Comparison of ENCODE assay signal across 8 cellular contexts in the genomic region with DNA sequence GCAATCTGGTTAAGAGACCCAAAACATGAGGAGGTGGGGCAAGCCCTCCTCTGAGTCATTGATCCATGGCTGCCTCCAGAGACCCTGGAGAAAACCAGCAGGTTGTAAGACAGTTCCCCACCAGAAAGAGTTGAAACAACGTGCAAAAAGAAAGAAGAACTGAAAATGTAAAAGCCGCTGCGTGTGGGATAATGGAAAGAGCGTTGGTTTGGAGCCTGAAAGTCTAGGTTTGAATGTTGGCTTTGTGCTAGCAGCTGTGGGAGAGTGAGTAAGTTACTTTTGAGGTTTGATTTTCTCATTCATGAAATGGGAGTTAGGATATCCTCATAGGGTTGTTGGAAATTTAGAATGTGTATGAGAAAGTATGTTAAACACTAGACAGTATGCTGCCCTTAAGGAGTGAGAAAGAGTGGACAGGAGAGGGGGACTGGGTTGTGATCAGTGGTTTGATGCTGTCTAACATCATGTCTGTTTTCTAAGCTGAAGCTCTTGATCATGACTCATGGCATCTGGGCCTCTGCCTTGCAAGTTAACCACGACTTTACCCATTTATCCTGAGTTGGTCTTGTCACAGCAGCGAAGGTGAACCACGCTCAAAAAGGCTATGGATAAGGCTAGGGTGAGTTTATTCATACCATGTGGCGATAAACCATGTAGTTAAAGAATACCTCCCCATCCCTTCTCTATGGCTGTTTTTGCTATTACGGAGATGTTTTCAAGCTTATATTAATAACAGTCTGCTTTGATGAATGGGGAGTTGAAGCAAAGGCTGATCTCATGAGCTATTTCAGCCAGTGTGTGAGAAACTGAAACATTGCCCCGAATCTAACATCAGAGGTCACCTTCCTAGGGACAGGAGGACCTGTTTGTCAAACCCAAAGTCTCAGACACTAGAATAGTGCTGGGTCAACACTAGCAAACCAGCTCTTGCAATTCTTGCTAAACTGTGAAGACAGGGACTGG. TPM values are rescaled to one million over a fixed set of nuclear protein-coding genes. Genes with fewer than 3 reads are reported as not detected.
DNase-seq lines count a peak whose midpoint lies in the region; ATAC-seq and TF ChIP-seq lines count a peak whose summit lies in the region.

No MANE protein-coding gene starts in this region.

- H3K27ac ChIP-seq in osteoblast (ENCODE audit: low read depth, low read length): peak overlapping the region; percentile 70
- H3K27ac ChIP-seq in CD8-positive, alpha-beta memory T cell (ENCODE audit: low read depth, low read length): no peak overlapping the region

- POLR2A ChIA-PET in CD8-positive, alpha-beta memory T cell (lab: Charles Lee): no interaction called here

- peak; percentile 68 for ATAC-seq in HG02678 (IDR thresholded peaks at IDR 0.05; ENCODE audit: unreplicated experiment)

- CTCF ChIA-PET in CD8-positive, alpha-beta memory T cell (lab: Charles Lee): no interaction called here

- no peaks in the 10 kb centered on the region for H4K20me1 ChIP-seq in osteoblast (ENCODE audit: insufficient read depth, low read length)

- peaks cover 49% of the 10 kb centered on the region for H3K4me1 ChIP-seq in osteoblast (ENCODE audit: insufficient read depth, low read length)
- no peaks in the 10 kb centered on the region for H3K4me1 ChIP-seq in CD8-positive, alpha-beta memory T cell (ENCODE audit: insufficient read depth, low read length)

- intact Hi-C loops in activated T-helper 1 cell treated with anti-CD3 and anti-CD28 coated beads, Interleukin-12 subunit alpha, Interleukin-12 subunit beta, Interleukin-2, Interleukin-4 antibody, amounts not matched to agents 30 ng/mL and 10 ng/mL and 1 ng/mL, durations not matched to agents 14 hours and 24 hours and 36 hours (cut with micrococcal nuclease): no loop called here

- H3K36me3 Mint-ChIP-seq in T-helper 2 cell treated with Interferon-gamma antibody and Interleukin-4, amounts not matched to agents 5 μg/mL and 100 μg/mL, for 36 hours (ENCODE audit: low read depth): no peaks in the 10 kb centered on the region
- H3K36me3 Mint-ChIP-seq in CD8-positive, alpha-beta memory T cell: no peaks in the 10 kb centered on the region
- H3K36me3 Mint-ChIP-seq in activated T-helper 1 cell treated with anti-CD3 and anti-CD28 coated beads, Interleukin-12 subunit alpha, Interleukin-12 subunit beta, Interleukin-2, Interleukin-4 antibody, amounts not matched to agents 30 ng/mL and 10 ng/mL and 1 ng/mL, durations not matched to agents 14 hours and 24 hours and 36 hours (ENCODE audit: low read depth): no peaks in the 10 kb centered on the region

- no peak for TF ChIP-seq CTCF in osteoblast (IDR thresholded peaks at IDR 0.05; ENCODE audit: extremely low read depth, low read depth, low read length)

- H2AFZ ChIP-seq in osteoblast (ENCODE audit: low read length): peak overlapping the region; percentile 49

- H3K4me1 Mint-ChIP-seq in T-helper 2 cell treated with Interferon-gamma antibody and Interleukin-4, amounts not matched to agents 5 μg/mL and 100 μg/mL, for 36 hours (ENCODE audit: low read depth): no peaks in the 10 kb centered on the region
- H3K4me1 Mint-ChIP-seq in CD8-positive, alpha-beta memory T cell: no peaks in the 10 kb centered on the region
- H3K4me1 Mint-ChIP-seq in activated T-helper 1 cell treated with anti-CD3 and anti-CD28 coated beads, Interleukin-12 subunit alpha, Interleukin-12 subunit beta, Interleukin-2, Interleukin-4 antibody, amounts not matched to agents 30 ng/mL and 10 ng/mL and 1 ng/mL, durations not matched to agents 14 hours and 24 hours and 36 hours (ENCODE audit: low read depth): peaks cover 6% of the 10 kb centered on the region

- no peaks in the 10 kb centered on the region for H3K9me3 ChIP-seq in osteoblast (ENCODE audit: low read depth, low read length)
- H3K9me3 ChIP-seq in CD8-positive, alpha-beta memory T cell (ENCODE audit: low read length): no peaks in the 10 kb centered on the region

- no peaks in the 10 kb centered on the region for H3K79me2 ChIP-seq in osteoblast (ENCODE audit: insufficient read depth, low read length)

- H3K27me3 ChIP-seq in osteoblast (ENCODE audit: insufficient read depth, low read length): no peaks in the 10 kb centered on the region
- H3K27me3 ChIP-seq in CD8-positive, alpha-beta memory T cell (ENCODE audit: insufficient read depth, low read length, poor library complexity, severe bottlenecking): no peaks in the 10 kb centered on the region

- DNase-seq in T-helper 2 cell treated with Interferon-gamma antibody and Interleukin-4, amounts not matched to agents 5 μg/mL and 100 μg/mL, for 36 hours (ENCODE audit: low spot score): peak; percentile 21
- DNase-seq in T-helper 2 cell (no peak), NOMO-1 treated with dmso at 0.1 percent for 144 hours (lab: John Stamatoyannopoulos, UW; ENCODE audit: unreplicated experiment) (peak; percentile 77), osteoblast (ENCODE audit: insufficient read length, low spot score, missing footprints) (peak; percentile 86), NCI-H2196 (lab: John Stamatoyannopoulos, UW; ENCODE audit: unreplicated experiment) (no peak)
- DNase-seq in CD8-positive, alpha-beta memory T cell: no peak
- DNase-seq in activated T-helper 1 cell treated with anti-CD3 and anti-CD28 coated beads, Interleukin-12 subunit alpha, Interleukin-12 subunit beta, Interleukin-2, Interleukin-4 antibody, amounts not matched to agents 30 ng/mL and 10 ng/mL and 1 ng/mL, durations not matched to agents 14 hours and 24 hours and 36 hours (ENCODE audit: low spot score): no peak

- H3K4me2 ChIP-seq in osteoblast (ENCODE audit: insufficient read depth, low read length): peak overlapping the region; percentile 18

- no peak overlapping the region for H3K4me3 ChIP-seq in osteoblast (ENCODE audit: insufficient read depth, low read length)
- no peak overlapping the region for H3K4me3 ChIP-seq in CD8-positive, alpha-beta memory T cell (ENCODE audit: low read length)

- H3K27ac Mint-ChIP-seq in T-helper 2 cell treated with Interferon-gamma antibody and Interleukin-4, amounts not matched to agents 5 μg/mL and 100 μg/mL, for 36 hours: no peak overlapping the region
- no peak overlapping the region for H3K27ac Mint-ChIP-seq in CD8-positive, alpha-beta memory T cell
- no peak overlapping the region for H3K27ac Mint-ChIP-seq in activated T-helper 1 cell treated with anti-CD3 and anti-CD28 coated beads, Interleukin-12 subunit alpha, Interleukin-12 subunit beta, Interleukin-2, Interleukin-4 antibody, amounts not matched to agents 30 ng/mL and 10 ng/mL and 1 ng/mL, durations not matched to agents 14 hours and 24 hours and 36 hours

- no peak overlapping the region for H3K4me3 Mint-ChIP-seq in T-helper 2 cell treated with Interferon-gamma antibody and Interleukin-4, amounts not matched to agents 5 μg/mL and 100 μg/mL, for 36 hours
- H3K4me3 Mint-ChIP-seq in CD8-positive, alpha-beta memory T cell: no peak overlapping the region
- H3K4me3 Mint-ChIP-seq in activated T-helper 1 cell treated with anti-CD3 and anti-CD28 coated beads, Interleukin-12 subunit alpha, Interleukin-12 subunit beta, Interleukin-2, Interleukin-4 antibody, amounts not matched to agents 30 ng/mL and 10 ng/mL and 1 ng/mL, durations not matched to agents 14 hours and 24 hours and 36 hours: no peak overlapping the region

- no peaks in the 10 kb centered on the region for H3K9me3 Mint-ChIP-seq in T-helper 2 cell treated with Interferon-gamma antibody and Interleukin-4, amounts not matched to agents 5 μg/mL and 100 μg/mL, for 36 hours
- no peaks in the 10 kb centered on the region for H3K9me3 Mint-ChIP-seq in CD8-positive, alpha-beta memory T cell
- no peaks in the 10 kb centered on the region for H3K9me3 Mint-ChIP-seq in activated T-helper 1 cell treated with anti-CD3 and anti-CD28 coated beads, Interleukin-12 subunit alpha, Interleukin-12 subunit beta, Interleukin-2, Interleukin-4 antibody, amounts not matched to agents 30 ng/mL and 10 ng/mL and 1 ng/mL, durations not matched to agents 14 hours and 24 hours and 36 hours

- no peaks in the 10 kb centered on the region for H3K36me3 ChIP-seq in osteoblast (ENCODE audit: insufficient read depth, low read length)
- no peaks in the 10 kb centered on the region for H3K36me3 ChIP-seq in CD8-positive, alpha-beta memory T cell (ENCODE audit: insufficient read depth, low read length)

- peaks cover 9% of the 10 kb centered on the region for H3K27me3 Mint-ChIP-seq in T-helper 2 cell treated with Interferon-gamma antibody and Interleukin-4, amounts not matched to agents 5 μg/mL and 100 μg/mL, for 36 hours (ENCODE audit: low read depth)
- peaks cover 7 to 38% of the 10 kb centered on the region in 2 donors for H3K27me3 Mint-ChIP-seq in CD8-positive, alpha-beta memory T cell
- H3K27me3 Mint-ChIP-seq in activated T-helper 1 cell treated with anti-CD3 and anti-CD28 coated beads, Interleukin-12 subunit alpha, Interleukin-12 subunit beta, Interleukin-2, Interleukin-4 antibody, amounts not matched to agents 30 ng/mL and 10 ng/mL and 1 ng/mL, durations not matched to agents 14 hours and 24 hours and 36 hours (ENCODE audit: insufficient read depth): peaks cover 9% of the 10 kb centered on the region

RNA-seq across cellular contexts. Expression of a gene that starts 41.3 kb away (rescaled TPM):
- not detected in 2 replicates for total RNA-seq in osteoblast
- total RNA-seq in CD8-positive, alpha-beta memory T cell: not detected
- not detected for polyA plus RNA-seq in CD8-positive, alpha-beta memory T cell
- total RNA-seq in activated T-helper 1 cell treated with anti-CD3 and anti-CD28 coated beads, Interleukin-12 subunit alpha, Interleukin-12 subunit beta, Interleukin-2, Interleukin-4 antibody, amounts not matched to agents 30 ng/mL and 10 ng/mL and 1 ng/mL, durations not matched to agents 14 hours and 24 hours and 36 hours: not detected in 2 replicates

Comparison
In these comparisons a context has a peak if more than half of its experiments do, and no peak if none do; other contexts are left out.
1. DNase-seq: peak in T-helper 2 cell treated with Interferon-gamma antibody and Interleukin-4, amounts not matched to agents 5 μg/mL and 100 μg/mL, for 36 hours (single experiment), NOMO-1 treated with dmso at 0.1 percent for 144 hours (single experiment) and osteoblast (single experiment); none in T-helper 2 cell (0 of 5), CD8-positive, alpha-beta memory T cell (0 of 5), activated T-helper 1 cell treated with anti-CD3 and anti-CD28 coated beads, Interleukin-12 subunit alpha, Interleukin-12 subunit beta, Interleukin-2, Interleukin-4 antibody, amounts not matched to agents 30 ng/mL and 10 ng/mL and 1 ng/mL, durations not matched to agents 14 hours and 24 hours and 36 hours (single experiment) and NCI-H2196 (single experiment).